37 cellular contexts compared by ENCODE assay signal in genomic region chr17:46884552-46884951, GRCh38. TPM values are rescaled to one million over a fixed set of nuclear protein-coding genes. Genes with fewer than 3 reads are reported as not detected.
"Had no signal": no experiment of that assay in that cellular context is flagged by ENCODE, and none has a peak within 500 bp of the region (broad histone marks: within the 10 kb centered on the region; RNA-seq: fewer than 3 reads in every experiment).

No MANE protein-coding gene starts in this region.

- DNase-seq: activated B cell treated with CpG ODN at 0.5 μM for 24 hours; activated CD4-positive, alpha-beta memory T cell treated with anti-CD3 and anti-CD28 coated beads for 36 hours; activated CD4-positive, alpha-beta T cell treated with anti-CD3 and anti-CD28 coated beads for 4 hours; activated CD4-positive, alpha-beta T cell treated with anti-CD3 and anti-CD28 coated beads, Interleukin-2, amount 10 ng/mL, durations not matched to agents 24 days and 14 days; activated CD4-positive, alpha-beta T cell treated with anti-CD3 and anti-CD28 coated beads, Interleukin-2, amount 50 U/mL, for 1 hour; activated CD4-positive, alpha-beta T cell treated with anti-CD3 and anti-CD28 coated beads, Interleukin-2, amount 50 U/mL, for 4 hours; activated CD4-positive, CD25-positive, alpha-beta regulatory T cell treated with anti-CD3 and anti-CD28 coated beads, Interleukin-2, amount 50 U/mL, for 72 hours; activated CD8-positive, alpha-beta memory T cell treated with anti-CD3 and anti-CD28 coated beads, Interleukin-2, amount 50 U/mL, for 4 hours; activated CD8-positive, alpha-beta T cell treated with anti-CD3 and anti-CD28 coated beads for 36 hours; activated effector memory CD4-positive, alpha-beta T cell treated with anti-CD3 and anti-CD28 coated beads, Interleukin-2, amount 50 U/mL, for 16 hours; activated naive CD4-positive, alpha-beta T cell treated with anti-CD3 and anti-CD28 coated beads, Interleukin-2, amount 10 ng/mL, durations not matched to agents 7 days and 5 days; activated naive CD4-positive, alpha-beta T cell treated with Interleukin-2 at 50 U/mL for 16 hours; activated naive CD8-positive, alpha-beta T cell treated with anti-CD3 and anti-CD28 coated beads, Interleukin-2, amount 10 ng/mL, durations not matched to agents 7 days and 5 days; activated naive CD8-positive, alpha-beta T cell treated with anti-CD3 and anti-CD28 coated beads, Interleukin-2, amount 50 U/mL, for 24 hours; activated T-cell treated with anti-CD3 and anti-CD28 coated beads for 4 hours; activated T-cell treated with anti-CD3 and anti-CD28 coated beads, Interleukin-2, amount 50 U/mL, for 1 hour; activated T-cell treated with anti-CD3 and anti-CD28 coated beads, Interleukin-2, amount 50 U/mL, for 4 hours; activated T-cell treated with anti-CD3 and anti-CD28 coated beads, Interleukin-2, amount 50 U/mL, for 72 hours; aorta; cerebellar nuclear complex; SW 1271; T-helper 1 cell; T-helper 2 cell; T-helper 9 cell had no signal

- H3K27ac ChIP-seq: cardiac muscle cell, VCaP had no signal

- H3K9me3 Mint-ChIP-seq: activated B cell treated with CpG ODN at 0.5 μM for 24 hours; activated CD4-positive, alpha-beta memory T cell treated with anti-CD3 and anti-CD28 coated beads for 36 hours; activated CD4-positive, alpha-beta T cell treated with anti-CD3 and anti-CD28 coated beads, Interleukin-2, amount 10 ng/mL, durations not matched to agents 24 days and 14 days; activated CD8-positive, alpha-beta T cell treated with anti-CD3 and anti-CD28 coated beads for 36 hours; activated naive CD4-positive, alpha-beta T cell treated with anti-CD3 and anti-CD28 coated beads, Interleukin-2, amount 10 ng/mL, durations not matched to agents 7 days and 5 days; activated naive CD4-positive, alpha-beta T cell treated with anti-CD3 and anti-CD28 coated beads, Interleukin-2, amount 50 U/mL, for 24 hours; activated naive CD8-positive, alpha-beta T cell treated with anti-CD3 and anti-CD28 coated beads, Interleukin-2, amount 10 ng/mL, durations not matched to agents 7 days and 5 days; activated naive CD8-positive, alpha-beta T cell treated with anti-CD3 and anti-CD28 coated beads, Interleukin-2, amount 50 U/mL, for 24 hours; activated T-cell treated with anti-CD3 and anti-CD28 coated beads, Interleukin-2, amount 50 U/mL, for 4 hours; activated T-cell treated with anti-CD3 and anti-CD28 coated beads, Interleukin-2, amount 50 U/mL, for 72 hours; activated T-helper 1 cell treated with anti-CD3 and anti-CD28 coated beads, Interleukin-12 subunit alpha, Interleukin-12 subunit beta, Interleukin-2, Interleukin-4 antibody, amounts not matched to agents 30 ng/mL and 10 ng/mL and 1 ng/mL, durations not matched to agents 14 hours and 24 hours and 36 hours; activated T-helper 17 cell treated with anti-CD3 and anti-CD28 coated beads, Interleukin-2, amount 50 U/mL, for 72 hours; central memory CD8-positive, alpha-beta T cell; T-helper 1 cell treated with Interleukin-12 subunit alpha and Interleukin-12 subunit beta and Interleukin-4 antibody, amounts not matched to agents 30 μg/mL and 1 μg/mL, for 36 hours; T-helper 2 cell treated with Interferon-gamma antibody and Interleukin-4, amounts not matched to agents 5 μg/mL and 100 μg/mL, for 36 hours had no signal

- ATAC-seq: activated CD8-positive, alpha-beta T cell treated with anti-CD3 and anti-CD28 coated beads for 36 hours; activated naive CD8-positive, alpha-beta T cell treated with anti-CD3 and anti-CD28 coated beads, Interleukin-2, amount 50 U/mL, for 24 hours; activated T-cell treated with anti-CD3 and anti-CD28 coated beads, Interleukin-2, amount 50 U/mL, for 4 hours; activated T-cell treated with anti-CD3 and anti-CD28 coated beads, Interleukin-2, amount 50 U/mL, for 72 hours; activated T-helper 17 cell treated with anti-CD3 and anti-CD28 coated beads, Interleukin-2, amount 50 U/mL, for 72 hours had no signal

- FAIRE-seq: bronchial epithelial cell, TTC549 had no signal

- H3K36me3 ChIP-seq: cardiac muscle cell had no signal

- H3K27ac Mint-ChIP-seq: activated B cell treated with CpG ODN at 0.5 μM for 24 hours; activated CD4-positive, alpha-beta memory T cell treated with anti-CD3 and anti-CD28 coated beads for 36 hours; activated CD4-positive, alpha-beta T cell treated with anti-CD3 and anti-CD28 coated beads, Interleukin-2, amount 10 ng/mL, durations not matched to agents 24 days and 14 days; activated CD8-positive, alpha-beta T cell treated with anti-CD3 and anti-CD28 coated beads for 36 hours; activated naive CD4-positive, alpha-beta T cell treated with anti-CD3 and anti-CD28 coated beads, Interleukin-2, amount 10 ng/mL, durations not matched to agents 7 days and 5 days; activated naive CD4-positive, alpha-beta T cell treated with anti-CD3 and anti-CD28 coated beads, Interleukin-2, amount 50 U/mL, for 24 hours; activated naive CD8-positive, alpha-beta T cell; activated naive CD8-positive, alpha-beta T cell treated with anti-CD3 and anti-CD28 coated beads, Interleukin-2, amount 10 ng/mL, durations not matched to agents 7 days and 5 days; activated naive CD8-positive, alpha-beta T cell treated with anti-CD3 and anti-CD28 coated beads, Interleukin-2, amount 50 U/mL, for 24 hours; activated T-cell treated with anti-CD3 and anti-CD28 coated beads, Interleukin-2, amount 50 U/mL, for 72 hours; activated T-helper 1 cell treated with anti-CD3 and anti-CD28 coated beads, Interleukin-12 subunit alpha, Interleukin-12 subunit beta, Interleukin-2, Interleukin-4 antibody, amounts not matched to agents 30 ng/mL and 10 ng/mL and 1 ng/mL, durations not matched to agents 14 hours and 24 hours and 36 hours; activated T-helper 17 cell treated with anti-CD3 and anti-CD28 coated beads, Interleukin-2, amount 50 U/mL, for 72 hours; T-helper 1 cell treated with Interleukin-12 subunit alpha and Interleukin-12 subunit beta and Interleukin-4 antibody, amounts not matched to agents 30 μg/mL and 1 μg/mL, for 36 hours; T-helper 2 cell treated with Interferon-gamma antibody and Interleukin-4, amounts not matched to agents 5 μg/mL and 100 μg/mL, for 36 hours had no signal

- H3K4me3 ChIP-seq: cardiac muscle cell had no signal

- H3K4me1 Mint-ChIP-seq: activated B cell treated with CpG ODN at 0.5 μM for 24 hours; activated CD4-positive, alpha-beta T cell treated with anti-CD3 and anti-CD28 coated beads, Interleukin-2, amount 10 ng/mL, durations not matched to agents 24 days and 14 days; activated naive CD4-positive, alpha-beta T cell treated with anti-CD3 and anti-CD28 coated beads, Interleukin-2, amount 10 ng/mL, durations not matched to agents 7 days and 5 days; activated naive CD4-positive, alpha-beta T cell treated with anti-CD3 and anti-CD28 coated beads, Interleukin-2, amount 50 U/mL, for 24 hours; activated naive CD8-positive, alpha-beta T cell treated with anti-CD3 and anti-CD28 coated beads, Interleukin-2, amount 10 ng/mL, durations not matched to agents 7 days and 5 days; activated naive CD8-positive, alpha-beta T cell treated with anti-CD3 and anti-CD28 coated beads, Interleukin-2, amount 50 U/mL, for 24 hours; activated T-helper 17 cell treated with anti-CD3 and anti-CD28 coated beads, Interleukin-2, amount 50 U/mL, for 72 hours; central memory CD8-positive, alpha-beta T cell had no signal

- H3K4me3 Mint-ChIP-seq: activated B cell treated with CpG ODN at 0.5 μM for 24 hours; activated CD4-positive, alpha-beta memory T cell treated with anti-CD3 and anti-CD28 coated beads for 36 hours; activated CD4-positive, alpha-beta T cell treated with anti-CD3 and anti-CD28 coated beads, Interleukin-2, amount 10 ng/mL, durations not matched to agents 24 days and 14 days; activated CD8-positive, alpha-beta T cell treated with anti-CD3 and anti-CD28 coated beads for 36 hours; activated naive CD4-positive, alpha-beta T cell treated with anti-CD3 and anti-CD28 coated beads, Interleukin-2, amount 10 ng/mL, durations not matched to agents 7 days and 5 days; activated naive CD4-positive, alpha-beta T cell treated with anti-CD3 and anti-CD28 coated beads, Interleukin-2, amount 50 U/mL, for 24 hours; activated naive CD8-positive, alpha-beta T cell; activated naive CD8-positive, alpha-beta T cell treated with anti-CD3 and anti-CD28 coated beads, Interleukin-2, amount 10 ng/mL, durations not matched to agents 7 days and 5 days; activated naive CD8-positive, alpha-beta T cell treated with anti-CD3 and anti-CD28 coated beads, Interleukin-2, amount 50 U/mL, for 24 hours; activated T-cell treated with anti-CD3 and anti-CD28 coated beads, Interleukin-2, amount 50 U/mL, for 4 hours; activated T-cell treated with anti-CD3 and anti-CD28 coated beads, Interleukin-2, amount 50 U/mL, for 72 hours; activated T-helper 1 cell treated with anti-CD3 and anti-CD28 coated beads, Interleukin-12 subunit alpha, Interleukin-12 subunit beta, Interleukin-2, Interleukin-4 antibody, amounts not matched to agents 30 ng/mL and 10 ng/mL and 1 ng/mL, durations not matched to agents 14 hours and 24 hours and 36 hours; activated T-helper 17 cell treated with anti-CD3 and anti-CD28 coated beads, Interleukin-2, amount 50 U/mL, for 72 hours; central memory CD8-positive, alpha-beta T cell; T-helper 1 cell treated with Interleukin-12 subunit alpha and Interleukin-12 subunit beta and Interleukin-4 antibody, amounts not matched to agents 30 μg/mL and 1 μg/mL, for 36 hours; T-helper 2 cell treated with Interferon-gamma antibody and Interleukin-4, amounts not matched to agents 5 μg/mL and 100 μg/mL, for 36 hours had no signal

- H3K27me3 ChIP-seq: cardiac muscle cell had no signal

- H3K36me3 Mint-ChIP-seq: activated CD4-positive, alpha-beta memory T cell treated with anti-CD3 and anti-CD28 coated beads for 36 hours; activated naive CD4-positive, alpha-beta T cell treated with anti-CD3 and anti-CD28 coated beads, Interleukin-2, amount 10 ng/mL, durations not matched to agents 7 days and 5 days; activated naive CD4-positive, alpha-beta T cell treated with anti-CD3 and anti-CD28 coated beads, Interleukin-2, amount 50 U/mL, for 24 hours; activated naive CD8-positive, alpha-beta T cell; activated naive CD8-positive, alpha-beta T cell treated with anti-CD3 and anti-CD28 coated beads, Interleukin-2, amount 10 ng/mL, durations not matched to agents 7 days and 5 days; brain had no signal

RNA-seq across cellular contexts. Expression of gene WNT9B, which starts 33.2 kb away (rescaled TPM):
- total RNA-seq: activated B cell treated with CpG ODN at 0.5 μM for 24 hours; activated CD4-positive, alpha-beta memory T cell treated with anti-CD3 and anti-CD28 coated beads for 36 hours; activated CD4-positive, alpha-beta T cell treated with anti-CD3 and anti-CD28 coated beads, Interleukin-2, amount 10 ng/mL, durations not matched to agents 24 days and 14 days; activated CD8-positive, alpha-beta memory T cell treated with anti-CD3 and anti-CD28 coated beads for 36 hours; activated CD8-positive, alpha-beta T cell treated with anti-CD3 and anti-CD28 coated beads for 36 hours; activated naive CD8-positive, alpha-beta T cell treated with anti-CD3 and anti-CD28 coated beads, Interleukin-2, amount 10 ng/mL, durations not matched to agents 7 days and 5 days; activated T-cell treated with anti-CD3 and anti-CD28 coated beads, Interleukin-2, amount 50 U/mL, for 4 hours; activated T-cell treated with anti-CD3 and anti-CD28 coated beads, Interleukin-2, amount 50 U/mL, for 72 hours; activated T-helper 1 cell treated with anti-CD3 and anti-CD28 coated beads, Interleukin-12 subunit alpha, Interleukin-12 subunit beta, Interleukin-2, Interleukin-4 antibody, amounts not matched to agents 30 ng/mL and 10 ng/mL and 1 ng/mL, durations not matched to agents 14 hours and 24 hours and 36 hours; activated T-helper 17 cell treated with anti-CD3 and anti-CD28 coated beads, Interleukin-2, amount 50 U/mL, for 72 hours; bronchial epithelial cell; cardiac muscle cell had no signal
